8 cellular contexts compared by ENCODE assay signal in the genomic region with DNA sequence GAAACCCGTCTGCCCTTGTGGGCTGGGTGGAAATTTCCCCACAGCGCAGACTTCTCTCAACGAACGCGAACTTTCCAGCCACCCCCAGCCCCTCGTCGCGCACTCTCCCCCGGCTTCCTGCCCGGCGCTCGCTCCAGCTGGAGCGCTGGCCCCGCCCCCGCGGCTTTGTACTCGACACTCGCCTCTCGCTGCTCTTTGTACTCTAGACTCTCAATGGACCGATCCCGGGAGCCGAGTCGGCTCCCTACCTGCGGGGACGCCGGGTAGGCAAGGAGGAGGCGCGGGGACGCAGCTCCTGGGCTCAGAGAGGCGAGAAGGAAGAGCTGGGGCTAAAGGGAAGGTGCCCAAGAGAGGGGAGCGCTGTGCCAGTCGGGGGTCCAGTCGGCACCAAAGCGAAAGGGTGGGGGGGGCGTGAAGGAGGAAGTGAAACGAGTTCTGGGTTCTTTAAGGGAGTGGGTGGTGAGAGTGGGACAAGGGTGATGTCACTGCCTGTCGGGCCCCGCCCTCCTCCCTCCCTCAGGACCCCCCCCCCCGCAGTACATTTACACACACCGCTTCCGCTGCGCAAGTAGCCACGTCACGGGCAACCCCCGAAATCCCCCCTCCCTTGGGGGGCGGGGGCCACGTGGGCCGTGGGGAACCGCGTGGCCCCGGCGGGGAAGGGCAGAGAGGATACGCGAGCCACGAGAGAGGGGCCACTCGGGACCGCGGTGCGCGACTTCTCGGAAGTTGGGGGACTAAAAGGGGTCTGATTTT. TPM values are rescaled to one million over a fixed set of nuclear protein-coding genes. Genes with fewer than 3 reads are reported as not detected.
DNase-seq lines count a peak whose midpoint lies in the region.

No MANE protein-coding gene starts in this region.

- peak overlapping the region; percentile 71 for H3K18ac ChIP-seq in mesendoderm (ENCODE audit: low read length)

- H3K56ac ChIP-seq in mesendoderm (ENCODE audit: low read length): peak overlapping the region; percentile 96

- H3K9ac ChIP-seq in endocrine pancreas (ENCODE audit: control insufficient read depth, insufficient read depth, low read length) (peak overlapping the region; percentile 98), mesendoderm (ENCODE audit: low read length) (peak overlapping the region; percentile 91)

- H3K79me1 ChIP-seq in mesendoderm (ENCODE audit: low read length): no peaks in the 10 kb centered on the region

- peak overlapping the region; percentile 88 for H3K27ac ChIP-seq in mesendoderm (ENCODE audit: low read depth, low read length)

- peak overlapping the region; percentile 4 for H3K4ac ChIP-seq in mesendoderm (ENCODE audit: low read depth, low read length)

- H3K23ac ChIP-seq in mesendoderm (ENCODE audit: low read length): no peak overlapping the region

- H2BK120ac ChIP-seq in mesendoderm (ENCODE audit: low read depth, low read length): no peak overlapping the region

- no peak overlapping the region for H2AK5ac ChIP-seq in mesendoderm (ENCODE audit: low read length)

- H2BK15ac ChIP-seq in mesendoderm (replicated peaks; ENCODE audit: low read depth): no peak overlapping the region

- H3K27me3 ChIP-seq in endocrine pancreas (ENCODE audit: control insufficient read depth, insufficient read depth, low read length): no peaks in the 10 kb centered on the region
- H3K27me3 ChIP-seq in mesendoderm (ENCODE audit: insufficient read depth, low read length, poor library complexity): no peaks in the 10 kb centered on the region

- H3K36me3 ChIP-seq in endocrine pancreas (ENCODE audit: control insufficient read depth, insufficient read depth, low read length) (no peaks in the 10 kb centered on the region), mesendoderm (ENCODE audit: control insufficient read depth, insufficient read depth, low read length) (no peaks in the 10 kb centered on the region)

- no peaks in the 10 kb centered on the region for H3K9me3 ChIP-seq in endocrine pancreas (ENCODE audit: control insufficient read depth, low read length)

- peak overlapping the region; percentile 59 for H2BK5ac ChIP-seq in mesendoderm (ENCODE audit: low read length)

- no CpG with 5 or more reads among the region's 61 CpGs for WGBS in mesendoderm (ENCODE audit: extremely low coverage, insufficient coverage, low lambda C conversion rate)

- H4K8ac ChIP-seq in mesendoderm (ENCODE audit: low read depth, low read length): no peak overlapping the region

- peak; percentile 67 for DNase-seq in SKM-1 treated with dmso at 0.1 percent for 144 hours (lab: John Stamatoyannopoulos, UW; ENCODE audit: unreplicated experiment)
- no peak for DNase-seq in SKM-1 (lab: John Stamatoyannopoulos, UW; ENCODE audit: unreplicated experiment)
- peak; percentile 82 for DNase-seq in HK-2 (ENCODE audit: unreplicated experiment)
- DNase-seq in NOMO-1 treated with dmso at 0.1 percent for 144 hours (lab: John Stamatoyannopoulos, UW; ENCODE audit: unreplicated experiment): peak; percentile 72
- peak; percentile 71 for DNase-seq in activated CD8-positive, alpha-beta memory T cell treated with anti-CD3 and anti-CD28 coated beads, Interleukin-2, amount 50 U/mL, for 24 hours (ENCODE audit: extremely low read depth)
- DNase-seq in mesendoderm: peak; percentile 93
- peak; percentile 77 for DNase-seq in stimulated activated CD8-positive, alpha-beta memory T cell treated with anti-CD3 and anti-CD28 coated beads, Interleukin-12 subunit alpha, Interleukin-12 subunit beta, amount 100 ng/mL, for 24 hours (ENCODE audit: extremely low read depth)

- no peaks in the 10 kb centered on the region for H3K79me2 ChIP-seq in mesendoderm (ENCODE audit: control insufficient read depth, insufficient read depth, low read length)

- H4K5ac ChIP-seq in mesendoderm (ENCODE audit: low read length): no peak overlapping the region

- H3K4me3 ChIP-seq in endocrine pancreas (ENCODE audit: control insufficient read depth, insufficient read depth, low read length): peak overlapping the region; percentile 38
- peak overlapping the region; percentile 69 for H3K4me3 ChIP-seq in mesendoderm (ENCODE audit: low read length)

- H3K4me2 ChIP-seq in mesendoderm (ENCODE audit: low read length): peak overlapping the region; percentile 100

- H3K4me1 ChIP-seq in endocrine pancreas (ENCODE audit: control insufficient read depth, insufficient read depth, low read length) (peaks cover 8% of the 10 kb centered on the region), mesendoderm (ENCODE audit: control insufficient read depth, low read depth, low read length) (peaks cover 4% of the 10 kb centered on the region)

RNA-seq across cellular contexts. Expression of a gene that starts 9.7 kb away (rescaled TPM):
- polyA plus RNA-seq in mesendoderm (2013, experiment 1 of 2): 1.9 TPM
- polyA plus RNA-seq in mesendoderm (2013, experiment 2 of 2): 1.8 TPM

RNA-seq across cellular contexts. Expression of a gene that starts 11.2 kb away (rescaled TPM):
- polyA plus RNA-seq in mesendoderm (2013, experiment 1 of 2): 2.9 TPM
- polyA plus RNA-seq in mesendoderm (2013, experiment 2 of 2): 2.3 TPM

RNA-seq across cellular contexts. Expression of a gene that starts 13.6 kb away (rescaled TPM):
- 35.8 TPM for polyA plus RNA-seq in mesendoderm (2013, experiment 1 of 2)
- 33.4 TPM for polyA plus RNA-seq in mesendoderm (2013, experiment 2 of 2)

RNA-seq across cellular contexts. Expression of a gene that starts 14.1 kb away (rescaled TPM):
- 12.7 TPM for polyA plus RNA-seq in mesendoderm (2013, experiment 1 of 2)
- polyA plus RNA-seq in mesendoderm (2013, experiment 2 of 2): 13.3 TPM

RNA-seq across cellular contexts. Expression of a gene that starts 44.9 kb away (rescaled TPM):
- polyA plus RNA-seq in mesendoderm (2013, experiment 1 of 2): 10.2 TPM
- polyA plus RNA-seq in mesendoderm (2013, experiment 2 of 2): 10.2 TPM
